17 cellular contexts compared by ENCODE assay signal in genomic region chr19:7851623-7852500, GRCh38. TPM values are rescaled to one million over a fixed set of nuclear protein-coding genes. Genes with fewer than 3 reads are reported as not detected.
DNase-seq lines count a peak whose midpoint lies in the region; ATAC-seq, FAIRE-seq and TF ChIP-seq lines count a peak whose summit lies in the region.
"Had no signal": no experiment of that assay in that cellular context is flagged by ENCODE, and none has a peak within 500 bp of the region (broad histone marks: within the 10 kb centered on the region; RNA-seq: fewer than 3 reads in every experiment).

No MANE protein-coding gene starts in this region.

- H4K20me1 ChIP-seq in GM12878 (ENCODE audit: control insufficient read depth, insufficient read depth), result no peaks in the 10 kb centered on the region

- no peak overlapping the region for H3K27ac Mint-ChIP-seq in naive thymus-derived CD4-positive, alpha-beta T cell
- H3K27ac Mint-ChIP-seq: activated T-helper 2 cell treated with anti-CD3 and anti-CD28 coated beads, Interferon-gamma antibody, Interleukin-2, Interleukin-4, amounts not matched to agents 10 μg/mL and 5 μg/mL and 100 μg/mL, durations not matched to agents 14 hours and 24 hours and 36 hours had no signal

- H3K9ac ChIP-seq in GM12878 (ENCODE audit: control insufficient read depth, insufficient read depth, low read length), result no peak overlapping the region
- H3K9ac ChIP-seq: parathyroid adenoma, SK-N-SH had no signal

- no peak overlapping the region for H3K4me3 ChIP-seq in GM12878
- H3K4me3 ChIP-seq in naive thymus-derived CD4-positive, alpha-beta T cell (ENCODE audit: low read length), result no peak overlapping the region
- H3K4me3 ChIP-seq: adrenal gland, thoracic aorta had no signal

- H3K9me3 ChIP-seq in GM12878 (replicated peaks; ENCODE audit: control insufficient read depth, insufficient read depth, low read length), result no peaks in the 10 kb centered on the region
- no peaks in the 10 kb centered on the region for H3K9me3 ChIP-seq in naive thymus-derived CD4-positive, alpha-beta T cell (ENCODE audit: control insufficient read depth in 2 of 3, low read length in 3 of 3)
- H3K9me3 ChIP-seq: adrenal gland, SK-N-SH, thoracic aorta had no signal

- TF ChIP-seq POLR2A in GM12878 (IDR thresholded peaks at IDR 0.05; ENCODE audit: low read depth, low read length), result 0 out of 2 replicates have a peak, but pooled peaks have one; percentile 17

- TF ChIP-seq RAD21 in GM12878 (IDR thresholded peaks at IDR 0.05; ENCODE audit: insufficient read depth, low read depth, low read length), result no peak

- WGBS in GM12878 (ENCODE audit: insufficient coverage, insufficient replicate concordance, low lambda C conversion rate, missing lambda C conversion rate), result 61% methylated on average over 25 of the region's 26 CpGs

- no peak overlapping the region for H3K27ac ChIP-seq in GM12878 (ENCODE audit: control insufficient read depth, insufficient read depth)
- H3K27ac ChIP-seq in naive thymus-derived CD4-positive, alpha-beta T cell (ENCODE audit: low read depth, low read length), result no peak overlapping the region
- H3K27ac ChIP-seq: adrenal gland, parathyroid adenoma, thoracic aorta had no signal

- H3K27me3 Mint-ChIP-seq in naive thymus-derived CD4-positive, alpha-beta T cell, result no peaks in the 10 kb centered on the region

- H3K4me2 ChIP-seq in GM12878 (ENCODE audit: control insufficient read depth, insufficient read depth), result no peak overlapping the region
- H3K4me2 ChIP-seq: SK-N-SH had no signal

- no peaks in the 10 kb centered on the region for H3K36me3 Mint-ChIP-seq in naive thymus-derived CD4-positive, alpha-beta T cell

- no peak overlapping the region for H2AFZ ChIP-seq in GM12878 (ENCODE audit: control insufficient read depth, low read depth, low read length)
- H2AFZ ChIP-seq: parathyroid adenoma had no signal

- no TSS peak for BruUV-seq in GM12878 (replicated peaks; lab: Mats Ljungman, UMichigan)

- no peak for ATAC-seq in GM12878
- peak; percentile 35 for ATAC-seq in sciatic nerve
- ATAC-seq in naive thymus-derived CD4-positive, alpha-beta T cell, result no peak
- ATAC-seq: activated CD4-positive, CD25-positive, alpha-beta regulatory T cell treated with anti-CD3 and anti-CD28 coated beads, Interleukin-2, amount 50 U/mL, for 24 hours; left lobe of liver had no signal

- in situ Hi-C loops in GM12878 (cut with MboI), result no loop called here

- no peaks in the 10 kb centered on the region for H3K36me3 ChIP-seq in GM12878 (ENCODE audit: control insufficient read depth in 2 of 2, insufficient read depth in 2 of 2, low read length in 1 of 2)
- no peaks in the 10 kb centered on the region for H3K36me3 ChIP-seq in naive thymus-derived CD4-positive, alpha-beta T cell (ENCODE audit: control insufficient read depth in 2 of 3, insufficient read depth in 3 of 3, low read length in 3 of 3)
- H3K36me3 ChIP-seq: adrenal gland, thoracic aorta had no signal

- H3K27me3 ChIP-seq in GM12878 (replicated peaks in 1 of 2; ENCODE audit: control insufficient read depth in 2 of 2, insufficient read depth in 2 of 2, low read length in 1 of 2), result no peaks in the 10 kb centered on the region
- H3K27me3 ChIP-seq in naive thymus-derived CD4-positive, alpha-beta T cell (ENCODE audit: control insufficient read depth in 2 of 2, insufficient read depth in 2 of 2, low read length in 2 of 2), result no peaks in the 10 kb centered on the region
- H3K27me3 ChIP-seq: adrenal gland had no signal

- TF ChIP-seq CTCF in GM12878 (IDR thresholded peaks at IDR 0.05 in 2 of 3, conservative IDR thresholded peaks at IDR 0.05 in 1 of 3; ENCODE audit: control insufficient read depth in 2 of 3, extremely low read depth in 1 of 3, insufficient read depth in 1 of 3, low read depth in 3 of 3, low read length in 3 of 3), result no peak

- H3K79me2 ChIP-seq in GM12878 (ENCODE audit: control insufficient read depth, insufficient read depth, low read length), result no peaks in the 10 kb centered on the region
- H3K79me2 ChIP-seq: parathyroid adenoma had no signal

- H3K9me3 Mint-ChIP-seq in naive thymus-derived CD4-positive, alpha-beta T cell, result peaks cover 0 to 1% (median 0%) of the 10 kb centered on the region in 11 donors
- H3K9me3 Mint-ChIP-seq: activated T-helper 2 cell treated with anti-CD3 and anti-CD28 coated beads, Interferon-gamma antibody, Interleukin-2, Interleukin-4, amounts not matched to agents 10 μg/mL and 5 μg/mL and 100 μg/mL, durations not matched to agents 14 hours and 24 hours and 36 hours had no signal

- CTCF ChIA-PET in GM12878 (lab: Yijun Ruan, JAX), result interaction anchor here (0.6 to 1.8 kb wide), 13 partner anchors 10 to 200 kb away, joined by 3 to 9 read pairs (median 4); partner anchors contain the start of genes TIMM44 and TRAPPC5
- CTCF ChIA-PET in naive thymus-derived CD4-positive, alpha-beta T cell (lab: Charles Lee), result interaction anchor here (0.6 to 2.8 kb wide), 8 partner anchors 8 to 690 kb away, joined by 3 to 13 read pairs (median 3); no protein-coding TSS in a partner anchor

- no peak for TF ChIP-seq EP300 in GM12878 (IDR thresholded peaks at IDR 0.05; ENCODE audit: borderline replicate concordance in 1 of 2, control insufficient read depth in 1 of 2, low read depth in 2 of 2, low read length in 2 of 2)

- no peak overlapping the region for H3K4me3 Mint-ChIP-seq in naive thymus-derived CD4-positive, alpha-beta T cell

- DNase-seq in GM12878 (ENCODE audit: low read depth, low spot score), result no peak
- peak; percentile 76 for DNase-seq in inferior parietal cortex (ENCODE audit: extremely low spot score)
- DNase-seq in sciatic nerve (ENCODE audit: low spot score), result no peak
- DNase-seq in urothelium cell line (ENCODE audit: low spot score), result no peak
- DNase-seq in naive thymus-derived CD4-positive, alpha-beta T cell, result no peak
- DNase-seq: AML-193, small intestine, T-helper 9 cell had no signal

- POLR2A ChIA-PET in GM12878 (lab: Charles Lee), result interaction anchor here (0.7 to 1.0 kb wide), 2 partner anchors 51 to 207 kb away, joined by 4 read pairs; partner anchors contain the start of gene MAP2K7
- POLR2A ChIA-PET in naive thymus-derived CD4-positive, alpha-beta T cell (lab: Charles Lee), result interaction anchor here (0.5 to 0.6 kb wide), 2 partner anchors 100 to 1763 kb away, joined by 3 read pairs; no protein-coding TSS in a partner anchor

- no peak for FAIRE-seq in GM12878 (lab: Jason Lieb, UNC)
- FAIRE-seq in urothelium cell line (lab: Jason Lieb, UNC), result no peak
- FAIRE-seq: endometrium, small intestine had no signal

- SMC1A ChIA-PET in GM12878 (lab: Charles Lee; ENCODE audit: uncharacterized antibody, unreplicated experiment), result interaction anchor here (0.8 to 1.1 kb wide), 2 partner anchors 52 to 284 kb away, joined by 3 to 4 read pairs; no protein-coding TSS in a partner anchor

- H3K4me1 ChIP-seq in GM12878 (ENCODE audit: control insufficient read depth, insufficient read depth, low read length), result no peaks in the 10 kb centered on the region; the same call in 1 of the 2 replicates
- peaks cover 3 to 7% of the 10 kb centered on the region in 2 donors for H3K4me1 ChIP-seq in naive thymus-derived CD4-positive, alpha-beta T cell (ENCODE audit: control insufficient read depth in 2 of 2, insufficient read depth in 2 of 2, low read length in 2 of 2)

- intact Hi-C loops in GM12878 (cut with micrococcal nuclease; ENCODE audit: unreplicated experiment) (no loop called here), sciatic nerve (cut with DNase I) (no loop called here)
- intact Hi-C loops in naive thymus-derived CD4-positive, alpha-beta T cell (cut with micrococcal nuclease), result no loop called here

- RAD21 ChIA-PET in GM12878 (lab: Charles Lee; ENCODE audit: unreplicated experiment), result interaction anchor here (0.7 to 0.9 kb wide), 4 partner anchors 10 to 283 kb away, joined by 3 to 6 read pairs (median 3); partner anchors contain the start of genes MAP2K7 and SNAPC2

- H3K4me1 Mint-ChIP-seq in naive thymus-derived CD4-positive, alpha-beta T cell, result peaks cover 0 to 8% (median 5%) of the 10 kb centered on the region in 7 donors

RNA-seq across cellular contexts. Expression of gene EVI5L, which starts 21.8 kb away (rescaled TPM):
- 11.0 and 11.1 TPM in 2 replicates for total RNA-seq in GM12878 (2013; cell fraction: nucleolus; rRNA removed)
- total RNA-seq in GM12878 (2014; rRNA removed), result 8.2 and 8.8 TPM in 2 replicates
- 5.7 and 6.4 TPM in 2 replicates for total RNA-seq in GM12878 (2014; rRNA removed; fragmentation: Illumina TruSeq; extraction: Trizol)
- 11.6 and 13.8 TPM in 2 replicates for total RNA-seq in GM12878 (2021)
- 2.1 TPM for polyA plus RNA-seq in GM12878 (2011; ENCODE audit: low read depth)
- polyA plus RNA-seq in GM12878 (2011; rRNA removed), result 1.9 and 4.3 TPM in 2 replicates
- 7.1 and 7.3 TPM in 2 replicates for polyA plus RNA-seq in GM12878 (2011; cell fraction: cytosol; rRNA removed)
- 7.9 and 9.6 TPM in 2 replicates for polyA plus RNA-seq in GM12878 (2011; cell fraction: nucleus; rRNA removed)
- 5.7 and 6.0 TPM in 2 replicates for polyA plus RNA-seq in GM12878 (2012)
- 3.4 and 5.5 TPM in 2 replicates for polyA plus RNA-seq in GM12878 (2014; fragmentation: Illumina TruSeq; extraction: Trizol)
- under 1 TPM; 0.23 to 0.33 TPM for polyA plus RNA-seq in GM12878 (2014; fragmentation: Nextera tagmentation; extraction: Ambion mirVana)
- polyA plus RNA-seq in GM12878 (2014; rRNA removed), result 10.4 and 10.8 TPM in 2 replicates
- 1 to 10 TPM; 2.0 to 4.6 TPM for polyA plus RNA-seq in GM12878 (2016; fragmentation: Nextera tagmentation; extraction: Ambion mirVana)
- 4.2 and 12.3 TPM in 2 replicates for polyA minus RNA-seq in GM12878 (2011; rRNA and poly(A)+ RNA removed)
- 1.3 and 2.2 TPM in 2 replicates for polyA minus RNA-seq in GM12878 (2011; cell fraction: cytosol; rRNA and poly(A)+ RNA removed)
- polyA minus RNA-seq in GM12878 (2011; cell fraction: nucleus; rRNA and poly(A)+ RNA removed), result 4.1 and 6.5 TPM in 2 replicates
- 14.2 TPM for total RNA-seq in sciatic nerve
- 10 to 100 TPM in 3 of 5 experiments, 1 to 10 TPM in 2; 7.4 to 12.2 (median 11.4) TPM for total RNA-seq in naive thymus-derived CD4-positive, alpha-beta T cell
- 1 to 10 TPM; 2.5 to 3.8 TPM for polyA plus RNA-seq in naive thymus-derived CD4-positive, alpha-beta T cell

RNA-seq across cellular contexts. Expression of gene PRR36, which starts 22.3 kb away (rescaled TPM):
- not detected in 2 replicates for total RNA-seq in GM12878 (2013; cell fraction: nucleolus; rRNA removed)
- total RNA-seq in GM12878 (2014; rRNA removed), result not detected in 2 replicates
- not detected in 2 replicates for total RNA-seq in GM12878 (2014; rRNA removed; fragmentation: Illumina TruSeq; extraction: Trizol)
- total RNA-seq in GM12878 (2021), result 0.11 TPM in 1 of 2 replicates, not detected in the other
- polyA plus RNA-seq in GM12878 (2011; ENCODE audit: low read depth), result not detected
- polyA plus RNA-seq in GM12878 (2011; rRNA removed), result not detected in 2 replicates
- not detected in 2 replicates for polyA plus RNA-seq in GM12878 (2011; cell fraction: cytosol; rRNA removed)
- polyA plus RNA-seq in GM12878 (2011; cell fraction: nucleus; rRNA removed), result 0.03 TPM in 1 of 2 replicates, not detected in the other
- 0.08 and 0.14 TPM in 2 replicates for polyA plus RNA-seq in GM12878 (2012)
- polyA plus RNA-seq in GM12878 (2014; fragmentation: Illumina TruSeq; extraction: Trizol), result not detected in 2 replicates
- not detected for polyA plus RNA-seq in GM12878 (2014; fragmentation: Nextera tagmentation; extraction: Ambion mirVana)
- polyA plus RNA-seq in GM12878 (2014; rRNA removed), result 0.04 TPM in 1 of 2 replicates, not detected in the other
- polyA plus RNA-seq in GM12878 (2016; fragmentation: Nextera tagmentation; extraction: Ambion mirVana), result not detected
- polyA minus RNA-seq in GM12878 (2011; rRNA and poly(A)+ RNA removed), result not detected in 2 replicates
- not detected in 2 replicates for polyA minus RNA-seq in GM12878 (2011; cell fraction: cytosol; rRNA and poly(A)+ RNA removed)
- polyA minus RNA-seq in GM12878 (2011; cell fraction: nucleus; rRNA and poly(A)+ RNA removed), result not detected in 2 replicates
- 0.09 TPM for total RNA-seq in sciatic nerve
- 1 to 10 TPM in 1 of 5 experiments, under 1 TPM in 3, not detected in 1; 0.08 to 1.2 (median 0.16) TPM for total RNA-seq in naive thymus-derived CD4-positive, alpha-beta T cell
- polyA plus RNA-seq in naive thymus-derived CD4-positive, alpha-beta T cell, result under 1 TPM; 0.08 to 0.12 TPM
- total RNA-seq: fibroblast of villous mesenchyme, thoracic aorta had no signal

RNA-seq across cellular contexts. Expression of gene LRRC8E, which starts 36.4 kb away (rescaled TPM):
- not detected in 2 replicates for total RNA-seq in GM12878 (2013; cell fraction: nucleolus; rRNA removed)
- total RNA-seq in GM12878 (2014; rRNA removed) (not detected in 2 replicates), GM12878 (2014; rRNA removed; fragmentation: Illumina TruSeq; extraction: Trizol) (not detected in 2 replicates), GM12878 (2021) (0.16 TPM in 1 of 2 replicates, not detected in the other), sciatic nerve (0.09 TPM)
- 0.05 TPM for polyA plus RNA-seq in GM12878 (2011; ENCODE audit: low read depth)
- polyA plus RNA-seq in GM12878 (2011; rRNA removed) (0.04 TPM in 1 of 2 replicates, not detected in the other), GM12878 (2014; fragmentation: Illumina TruSeq; extraction: Trizol) (not detected in 2 replicates), GM12878 (2014; fragmentation: Nextera tagmentation; extraction: Ambion mirVana) (not detected), GM12878 (2014; rRNA removed) (0.11 and 0.32 TPM in 2 replicates), GM12878 (2016; fragmentation: Nextera tagmentation; extraction: Ambion mirVana) (under 1 TPM in 1 of 2 experiments, not detected in 1; 0.25 TPM)
- polyA plus RNA-seq in GM12878 (2011; cell fraction: cytosol; rRNA removed), result not detected in 2 replicates
- not detected in 2 replicates for polyA plus RNA-seq in GM12878 (2011; cell fraction: nucleus; rRNA removed)
- 0.20 TPM in 1 of 2 replicates, not detected in the other for polyA plus RNA-seq in GM12878 (2012)
- polyA minus RNA-seq in GM12878 (2011; rRNA and poly(A)+ RNA removed), result not detected in 2 replicates
- polyA minus RNA-seq in GM12878 (2011; cell fraction: cytosol; rRNA and poly(A)+ RNA removed), result not detected in 2 replicates
- polyA minus RNA-seq in GM12878 (2011; cell fraction: nucleus; rRNA and poly(A)+ RNA removed), result 0.10 and 1.1 TPM in 2 replicates
- under 1 TPM in 1 of 5 experiments, not detected in 4; 0.24 TPM for total RNA-seq in naive thymus-derived CD4-positive, alpha-beta T cell
- polyA plus RNA-seq in naive thymus-derived CD4-positive, alpha-beta T cell, result under 1 TPM in 1 of 2 donors, not detected in 1; 0.53 TPM
- total RNA-seq: activated T-helper 2 cell treated with anti-CD3 and anti-CD28 coated beads, Interferon-gamma antibody, Interleukin-2, Interleukin-4, amounts not matched to agents 10 μg/mL and 5 μg/mL and 100 μg/mL, durations not matched to agents 14 hours and 24 hours and 36 hours had no signal

RNA-seq across cellular contexts. Expression of gene MAP2K7, which starts 51.8 kb away (rescaled TPM):
- total RNA-seq in GM12878 (2013; cell fraction: nucleolus; rRNA removed), result 19.3 and 24.7 TPM in 2 replicates
- total RNA-seq in GM12878 (2014; rRNA removed), result 9.7 and 13.4 TPM in 2 replicates
- total RNA-seq in GM12878 (2014; rRNA removed; fragmentation: Illumina TruSeq; extraction: Trizol), result 4.8 and 5.5 TPM in 2 replicates
- 30.6 and 32.2 TPM in 2 replicates for total RNA-seq in GM12878 (2021)
- polyA plus RNA-seq in GM12878 (2011; ENCODE audit: low read depth), result 7.9 TPM
- 5.6 and 9.0 TPM in 2 replicates for polyA plus RNA-seq in GM12878 (2011; rRNA removed)
- polyA plus RNA-seq in GM12878 (2011; cell fraction: cytosol; rRNA removed), result 10.8 and 18.3 TPM in 2 replicates
- 37.2 and 41.6 TPM in 2 replicates for polyA plus RNA-seq in GM12878 (2011; cell fraction: nucleus; rRNA removed)
- 20.1 and 27.9 TPM in 2 replicates for polyA plus RNA-seq in GM12878 (2012)
- 4.2 and 8.0 TPM in 2 replicates for polyA plus RNA-seq in GM12878 (2014; fragmentation: Illumina TruSeq; extraction: Trizol)
- under 1 TPM; 0.34 to 0.95 TPM for polyA plus RNA-seq in GM12878 (2014; fragmentation: Nextera tagmentation; extraction: Ambion mirVana)
- 25.9 and 31.2 TPM in 2 replicates for polyA plus RNA-seq in GM12878 (2014; rRNA removed)
- 1 to 10 TPM; 3.5 to 4.5 TPM for polyA plus RNA-seq in GM12878 (2016; fragmentation: Nextera tagmentation; extraction: Ambion mirVana)
- 5.4 and 11.6 TPM in 2 replicates for polyA minus RNA-seq in GM12878 (2011; rRNA and poly(A)+ RNA removed)
- 6.0 and 10.7 TPM in 2 replicates for polyA minus RNA-seq in GM12878 (2011; cell fraction: cytosol; rRNA and poly(A)+ RNA removed)
- 9.4 and 11.8 TPM in 2 replicates for polyA minus RNA-seq in GM12878 (2011; cell fraction: nucleus; rRNA and poly(A)+ RNA removed)
- 34.0 TPM for total RNA-seq in sciatic nerve
- total RNA-seq in naive thymus-derived CD4-positive, alpha-beta T cell, result 100 to 1,000 TPM in 1 of 5 experiments, 10 to 100 TPM in 4; 48.7 to 109 (median 66.5) TPM
- polyA plus RNA-seq in naive thymus-derived CD4-positive, alpha-beta T cell, result 1 to 10 TPM; 1.8 to 2.0 TPM
